In the genomic region with DNA sequence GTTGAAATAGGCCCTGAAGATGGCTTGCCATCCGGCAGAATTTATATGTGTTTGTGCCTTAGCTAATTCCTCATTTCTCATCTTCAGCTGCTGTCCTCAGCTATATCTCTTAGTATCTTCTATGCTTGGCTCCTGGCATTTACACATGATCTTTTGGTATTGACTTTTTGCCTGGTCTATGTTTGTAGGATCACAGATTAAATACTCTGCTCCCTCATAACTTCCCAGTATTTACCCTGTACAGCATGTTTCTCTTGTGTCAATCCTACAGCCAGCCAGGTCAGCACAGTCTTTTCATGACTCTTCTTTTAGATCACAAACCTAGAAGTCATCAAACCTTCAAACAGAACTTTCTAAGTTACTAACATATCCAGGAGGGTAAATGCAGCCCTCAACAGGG, we compare ENCODE assay signal across 1 cellular context.
TF ChIP-seq lines count a peak whose summit lies in the region.

No MANE protein-coding gene starts in this region.

TF ChIP-seq in HepG2, 621 proteins besides CTCF, POLR2A, EP300 and RAD21 (continued from another document and continues in another):
- TF ChIP-seq, protein P1, sequence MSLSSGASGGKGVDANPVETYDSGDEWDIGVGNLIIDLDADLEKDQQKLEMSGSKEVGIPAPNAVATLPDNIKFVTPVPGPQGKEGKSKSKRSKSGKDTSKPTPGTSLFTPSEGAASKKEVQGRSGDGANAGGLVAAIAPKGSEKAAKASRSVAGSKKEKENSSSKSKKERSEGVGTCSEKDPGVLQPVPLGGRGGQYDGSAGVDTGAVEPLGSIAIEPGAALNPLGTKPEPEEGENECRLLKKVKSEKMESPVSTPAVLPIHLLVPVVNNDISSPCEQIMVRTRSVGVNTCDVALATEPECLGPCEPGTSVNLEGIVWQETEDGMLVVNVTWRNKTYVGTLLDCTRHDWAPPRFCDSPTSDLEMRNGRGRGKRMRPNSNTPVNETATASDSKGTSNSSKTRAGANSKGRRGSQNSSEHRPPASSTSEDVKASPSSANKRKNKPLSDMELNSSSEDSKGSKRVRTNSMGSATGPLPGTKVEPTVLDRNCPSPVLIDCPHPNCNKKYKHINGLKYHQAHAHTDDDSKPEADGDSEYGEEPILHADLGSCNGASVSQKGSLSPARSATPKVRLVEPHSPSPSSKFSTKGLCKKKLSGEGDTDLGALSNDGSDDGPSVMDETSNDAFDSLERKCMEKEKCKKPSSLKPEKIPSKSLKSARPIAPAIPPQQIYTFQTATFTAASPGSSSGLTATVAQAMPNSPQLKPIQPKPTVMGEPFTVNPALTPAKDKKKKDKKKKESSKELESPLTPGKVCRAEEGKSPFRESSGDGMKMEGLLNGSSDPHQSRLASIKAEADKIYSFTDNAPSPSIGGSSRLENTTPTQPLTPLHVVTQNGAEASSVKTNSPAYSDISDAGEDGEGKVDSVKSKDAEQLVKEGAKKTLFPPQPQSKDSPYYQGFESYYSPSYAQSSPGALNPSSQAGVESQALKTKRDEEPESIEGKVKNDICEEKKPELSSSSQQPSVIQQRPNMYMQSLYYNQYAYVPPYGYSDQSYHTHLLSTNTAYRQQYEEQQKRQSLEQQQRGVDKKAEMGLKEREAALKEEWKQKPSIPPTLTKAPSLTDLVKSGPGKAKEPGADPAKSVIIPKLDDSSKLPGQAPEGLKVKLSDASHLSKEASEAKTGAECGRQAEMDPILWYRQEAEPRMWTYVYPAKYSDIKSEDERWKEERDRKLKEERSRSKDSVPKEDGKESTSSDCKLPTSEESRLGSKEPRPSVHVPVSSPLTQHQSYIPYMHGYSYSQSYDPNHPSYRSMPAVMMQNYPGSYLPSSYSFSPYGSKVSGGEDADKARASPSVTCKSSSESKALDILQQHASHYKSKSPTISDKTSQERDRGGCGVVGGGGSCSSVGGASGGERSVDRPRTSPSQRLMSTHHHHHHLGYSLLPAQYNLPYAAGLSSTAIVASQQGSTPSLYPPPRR (CRISPR knock-in tag; IDR thresholded peaks at IDR 0.05; ENCODE audit: borderline replicate concordance) = peak; percentile 40; the same call in 1 of the 2 replicates
- TF ChIP-seq XRCC5 (optimal IDR thresholded peaks at IDR 0.05; ENCODE audit: low read length) = no peak
- TF ChIP-seq, protein P2, sequence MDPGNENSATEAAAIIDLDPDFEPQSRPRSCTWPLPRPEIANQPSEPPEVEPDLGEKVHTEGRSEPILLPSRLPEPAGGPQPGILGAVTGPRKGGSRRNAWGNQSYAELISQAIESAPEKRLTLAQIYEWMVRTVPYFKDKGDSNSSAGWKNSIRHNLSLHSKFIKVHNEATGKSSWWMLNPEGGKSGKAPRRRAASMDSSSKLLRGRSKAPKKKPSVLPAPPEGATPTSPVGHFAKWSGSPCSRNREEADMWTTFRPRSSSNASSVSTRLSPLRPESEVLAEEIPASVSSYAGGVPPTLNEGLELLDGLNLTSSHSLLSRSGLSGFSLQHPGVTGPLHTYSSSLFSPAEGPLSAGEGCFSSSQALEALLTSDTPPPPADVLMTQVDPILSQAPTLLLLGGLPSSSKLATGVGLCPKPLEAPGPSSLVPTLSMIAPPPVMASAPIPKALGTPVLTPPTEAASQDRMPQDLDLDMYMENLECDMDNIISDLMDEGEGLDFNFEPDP (CRISPR knock-in tag; conservative IDR thresholded peaks at IDR 0.05) = no peak
- TF ChIP-seq ZFP62 (CRISPR knock-in tag; IDR thresholded peaks at IDR 0.05) = no peak
- TF ChIP-seq ZNF530 (CRISPR knock-in tag; IDR thresholded peaks at IDR 0.05; ENCODE audit: low read depth) = no peak
- no peak for TF ChIP-seq TOPORS (CRISPR knock-in tag; IDR thresholded peaks at IDR 0.05)
- peak; percentile 58 for TF ChIP-seq FOXA1 (IDR thresholded peaks at IDR 0.05)
- TF ChIP-seq FOXA1 (CRISPR knock-in tag; IDR thresholded peaks at IDR 0.05) = peak; percentile 51; the same call in 1 of the 2 replicates
- TF ChIP-seq U2AF2 (IDR thresholded peaks at IDR 0.05; ENCODE audit: low read depth, low read length) = no peak
- TF ChIP-seq, protein P3, sequence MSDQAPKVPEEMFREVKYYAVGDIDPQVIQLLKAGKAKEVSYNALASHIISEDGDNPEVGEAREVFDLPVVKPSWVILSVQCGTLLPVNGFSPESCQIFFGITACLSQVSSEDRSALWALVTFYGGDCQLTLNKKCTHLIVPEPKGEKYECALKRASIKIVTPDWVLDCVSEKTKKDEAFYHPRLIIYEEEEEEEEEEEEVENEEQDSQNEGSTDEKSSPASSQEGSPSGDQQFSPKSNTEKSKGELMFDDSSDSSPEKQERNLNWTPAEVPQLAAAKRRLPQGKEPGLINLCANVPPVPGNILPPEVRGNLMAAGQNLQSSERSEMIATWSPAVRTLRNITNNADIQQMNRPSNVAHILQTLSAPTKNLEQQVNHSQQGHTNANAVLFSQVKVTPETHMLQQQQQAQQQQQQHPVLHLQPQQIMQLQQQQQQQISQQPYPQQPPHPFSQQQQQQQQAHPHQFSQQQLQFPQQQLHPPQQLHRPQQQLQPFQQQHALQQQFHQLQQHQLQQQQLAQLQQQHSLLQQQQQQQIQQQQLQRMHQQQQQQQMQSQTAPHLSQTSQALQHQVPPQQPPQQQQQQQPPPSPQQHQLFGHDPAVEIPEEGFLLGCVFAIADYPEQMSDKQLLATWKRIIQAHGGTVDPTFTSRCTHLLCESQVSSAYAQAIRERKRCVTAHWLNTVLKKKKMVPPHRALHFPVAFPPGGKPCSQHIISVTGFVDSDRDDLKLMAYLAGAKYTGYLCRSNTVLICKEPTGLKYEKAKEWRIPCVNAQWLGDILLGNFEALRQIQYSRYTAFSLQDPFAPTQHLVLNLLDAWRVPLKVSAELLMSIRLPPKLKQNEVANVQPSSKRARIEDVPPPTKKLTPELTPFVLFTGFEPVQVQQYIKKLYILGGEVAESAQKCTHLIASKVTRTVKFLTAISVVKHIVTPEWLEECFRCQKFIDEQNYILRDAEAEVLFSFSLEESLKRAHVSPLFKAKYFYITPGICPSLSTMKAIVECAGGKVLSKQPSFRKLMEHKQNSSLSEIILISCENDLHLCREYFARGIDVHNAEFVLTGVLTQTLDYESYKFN (CRISPR knock-in tag; conservative IDR thresholded peaks at IDR 0.05) = peak; percentile 21; the same call in 1 of the 2 replicates
- TF ChIP-seq, protein P4, sequence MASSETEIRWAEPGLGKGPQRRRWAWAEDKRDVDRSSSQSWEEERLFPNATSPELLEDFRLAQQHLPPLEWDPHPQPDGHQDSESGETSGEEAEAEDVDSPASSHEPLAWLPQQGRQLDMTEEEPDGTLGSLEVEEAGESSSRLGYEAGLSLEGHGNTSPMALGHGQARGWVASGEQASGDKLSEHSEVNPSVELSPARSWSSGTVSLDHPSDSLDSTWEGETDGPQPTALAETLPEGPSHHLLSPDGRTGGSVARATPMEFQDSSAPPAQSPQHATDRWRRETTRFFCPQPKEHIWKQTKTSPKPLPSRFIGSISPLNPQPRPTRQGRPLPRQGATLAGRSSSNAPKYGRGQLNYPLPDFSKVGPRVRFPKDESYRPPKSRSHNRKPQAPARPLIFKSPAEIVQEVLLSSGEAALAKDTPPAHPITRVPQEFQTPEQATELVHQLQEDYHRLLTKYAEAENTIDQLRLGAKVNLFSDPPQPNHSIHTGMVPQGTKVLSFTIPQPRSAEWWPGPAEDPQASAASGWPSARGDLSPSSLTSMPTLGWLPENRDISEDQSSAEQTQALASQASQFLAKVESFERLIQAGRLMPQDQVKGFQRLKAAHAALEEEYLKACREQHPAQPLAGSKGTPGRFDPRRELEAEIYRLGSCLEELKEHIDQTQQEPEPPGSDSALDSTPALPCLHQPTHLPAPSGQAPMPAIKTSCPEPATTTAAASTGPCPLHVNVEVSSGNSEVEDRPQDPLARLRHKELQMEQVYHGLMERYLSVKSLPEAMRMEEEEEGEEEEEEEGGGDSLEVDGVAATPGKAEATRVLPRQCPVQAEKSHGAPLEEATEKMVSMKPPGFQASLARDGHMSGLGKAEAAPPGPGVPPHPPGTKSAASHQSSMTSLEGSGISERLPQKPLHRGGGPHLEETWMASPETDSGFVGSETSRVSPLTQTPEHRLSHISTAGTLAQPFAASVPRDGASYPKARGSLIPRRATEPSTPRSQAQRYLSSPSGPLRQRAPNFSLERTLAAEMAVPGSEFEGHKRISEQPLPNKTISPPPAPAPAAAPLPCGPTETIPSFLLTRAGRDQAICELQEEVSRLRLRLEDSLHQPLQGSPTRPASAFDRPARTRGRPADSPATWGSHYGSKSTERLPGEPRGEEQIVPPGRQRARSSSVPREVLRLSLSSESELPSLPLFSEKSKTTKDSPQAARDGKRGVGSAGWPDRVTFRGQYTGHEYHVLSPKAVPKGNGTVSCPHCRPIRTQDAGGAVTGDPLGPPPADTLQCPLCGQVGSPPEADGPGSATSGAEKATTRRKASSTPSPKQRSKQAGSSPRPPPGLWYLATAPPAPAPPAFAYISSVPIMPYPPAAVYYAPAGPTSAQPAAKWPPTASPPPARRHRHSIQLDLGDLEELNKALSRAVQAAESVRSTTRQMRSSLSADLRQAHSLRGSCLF (CRISPR knock-in tag; IDR thresholded peaks at IDR 0.05; ENCODE audit: borderline replicate concordance) = no peak
- TF ChIP-seq MTF1 (CRISPR knock-in tag; IDR thresholded peaks at IDR 0.05) = no peak
- TF ChIP-seq, protein P5, sequence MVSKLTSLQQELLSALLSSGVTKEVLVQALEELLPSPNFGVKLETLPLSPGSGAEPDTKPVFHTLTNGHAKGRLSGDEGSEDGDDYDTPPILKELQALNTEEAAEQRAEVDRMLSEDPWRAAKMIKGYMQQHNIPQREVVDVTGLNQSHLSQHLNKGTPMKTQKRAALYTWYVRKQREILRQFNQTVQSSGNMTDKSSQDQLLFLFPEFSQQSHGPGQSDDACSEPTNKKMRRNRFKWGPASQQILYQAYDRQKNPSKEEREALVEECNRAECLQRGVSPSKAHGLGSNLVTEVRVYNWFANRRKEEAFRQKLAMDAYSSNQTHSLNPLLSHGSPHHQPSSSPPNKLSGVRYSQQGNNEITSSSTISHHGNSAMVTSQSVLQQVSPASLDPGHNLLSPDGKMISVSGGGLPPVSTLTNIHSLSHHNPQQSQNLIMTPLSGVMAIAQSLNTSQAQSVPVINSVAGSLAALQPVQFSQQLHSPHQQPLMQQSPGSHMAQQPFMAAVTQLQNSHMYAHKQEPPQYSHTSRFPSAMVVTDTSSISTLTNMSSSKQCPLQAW (CRISPR knock-in tag; IDR thresholded peaks at IDR 0.05) = no peak
- no peak for TF ChIP-seq HNRNPLL (IDR thresholded peaks at IDR 0.05; ENCODE audit: low read depth, low read length, poor library complexity, severe bottlenecking)
- TF ChIP-seq EHMT2 (IDR thresholded peaks at IDR 0.05; ENCODE audit: borderline replicate concordance, low read depth, low read length) = no peak
- no peak for TF ChIP-seq NCOA2 (CRISPR knock-in tag; IDR thresholded peaks at IDR 0.05)
- TF ChIP-seq RARA (CRISPR knock-in tag; IDR thresholded peaks at IDR 0.05) = 0 out of 2 replicates have a peak, but pooled peaks have one; percentile 14
- TF ChIP-seq ELF4 (CRISPR knock-in tag; IDR thresholded peaks at IDR 0.05; ENCODE audit: borderline replicate concordance) = no peak
- TF ChIP-seq MED13 (CRISPR knock-in tag; IDR thresholded peaks at IDR 0.05) = no peak
- 0 out of 2 replicates have a peak, but pooled peaks have one; percentile 20 for TF ChIP-seq FOXK2 (IDR thresholded peaks at IDR 0.05)
- no peak for TF ChIP-seq ZNF282 (IDR thresholded peaks at IDR 0.05; ENCODE audit: partially characterized antibody)
- TF ChIP-seq ZNF780A (CRISPR knock-in tag; IDR thresholded peaks at IDR 0.05) = no peak
- TF ChIP-seq, protein P6, sequence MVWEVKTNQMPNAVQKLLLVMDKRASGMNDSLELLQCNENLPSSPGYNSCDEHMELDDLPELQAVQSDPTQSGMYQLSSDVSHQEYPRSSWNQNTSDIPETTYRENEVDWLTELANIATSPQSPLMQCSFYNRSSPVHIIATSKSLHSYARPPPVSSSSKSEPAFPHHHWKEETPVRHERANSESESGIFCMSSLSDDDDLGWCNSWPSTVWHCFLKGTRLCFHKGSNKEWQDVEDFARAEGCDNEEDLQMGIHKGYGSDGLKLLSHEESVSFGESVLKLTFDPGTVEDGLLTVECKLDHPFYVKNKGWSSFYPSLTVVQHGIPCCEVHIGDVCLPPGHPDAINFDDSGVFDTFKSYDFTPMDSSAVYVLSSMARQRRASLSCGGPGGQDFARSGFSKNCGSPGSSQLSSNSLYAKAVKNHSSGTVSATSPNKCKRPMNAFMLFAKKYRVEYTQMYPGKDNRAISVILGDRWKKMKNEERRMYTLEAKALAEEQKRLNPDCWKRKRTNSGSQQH (CRISPR knock-in tag; IDR thresholded peaks at IDR 0.05; ENCODE audit: low read depth) = no peak
- peak; percentile 80 for TF ChIP-seq BCL6 (CRISPR knock-in tag; IDR thresholded peaks at IDR 0.05)
- TF ChIP-seq DNMT1 (CRISPR knock-in tag; IDR thresholded peaks at IDR 0.05) = no peak
- no peak for TF ChIP-seq CENPX (CRISPR knock-in tag; IDR thresholded peaks at IDR 0.05)
- TF ChIP-seq KDM5A (IDR thresholded peaks at IDR 0.05; ENCODE audit: borderline replicate concordance, low read length) = no peak
- TF ChIP-seq ATM (IDR thresholded peaks at IDR 0.05; ENCODE audit: borderline replicate concordance) = no peak
- peak; percentile 33 for TF ChIP-seq SKI (IDR thresholded peaks at IDR 0.05; ENCODE audit: partially characterized antibody)
- TF ChIP-seq PRPF4 (IDR thresholded peaks at IDR 0.05; ENCODE audit: low read depth, low read length, poor library complexity, severe bottlenecking) = no peak
- TF ChIP-seq, protein P7, sequence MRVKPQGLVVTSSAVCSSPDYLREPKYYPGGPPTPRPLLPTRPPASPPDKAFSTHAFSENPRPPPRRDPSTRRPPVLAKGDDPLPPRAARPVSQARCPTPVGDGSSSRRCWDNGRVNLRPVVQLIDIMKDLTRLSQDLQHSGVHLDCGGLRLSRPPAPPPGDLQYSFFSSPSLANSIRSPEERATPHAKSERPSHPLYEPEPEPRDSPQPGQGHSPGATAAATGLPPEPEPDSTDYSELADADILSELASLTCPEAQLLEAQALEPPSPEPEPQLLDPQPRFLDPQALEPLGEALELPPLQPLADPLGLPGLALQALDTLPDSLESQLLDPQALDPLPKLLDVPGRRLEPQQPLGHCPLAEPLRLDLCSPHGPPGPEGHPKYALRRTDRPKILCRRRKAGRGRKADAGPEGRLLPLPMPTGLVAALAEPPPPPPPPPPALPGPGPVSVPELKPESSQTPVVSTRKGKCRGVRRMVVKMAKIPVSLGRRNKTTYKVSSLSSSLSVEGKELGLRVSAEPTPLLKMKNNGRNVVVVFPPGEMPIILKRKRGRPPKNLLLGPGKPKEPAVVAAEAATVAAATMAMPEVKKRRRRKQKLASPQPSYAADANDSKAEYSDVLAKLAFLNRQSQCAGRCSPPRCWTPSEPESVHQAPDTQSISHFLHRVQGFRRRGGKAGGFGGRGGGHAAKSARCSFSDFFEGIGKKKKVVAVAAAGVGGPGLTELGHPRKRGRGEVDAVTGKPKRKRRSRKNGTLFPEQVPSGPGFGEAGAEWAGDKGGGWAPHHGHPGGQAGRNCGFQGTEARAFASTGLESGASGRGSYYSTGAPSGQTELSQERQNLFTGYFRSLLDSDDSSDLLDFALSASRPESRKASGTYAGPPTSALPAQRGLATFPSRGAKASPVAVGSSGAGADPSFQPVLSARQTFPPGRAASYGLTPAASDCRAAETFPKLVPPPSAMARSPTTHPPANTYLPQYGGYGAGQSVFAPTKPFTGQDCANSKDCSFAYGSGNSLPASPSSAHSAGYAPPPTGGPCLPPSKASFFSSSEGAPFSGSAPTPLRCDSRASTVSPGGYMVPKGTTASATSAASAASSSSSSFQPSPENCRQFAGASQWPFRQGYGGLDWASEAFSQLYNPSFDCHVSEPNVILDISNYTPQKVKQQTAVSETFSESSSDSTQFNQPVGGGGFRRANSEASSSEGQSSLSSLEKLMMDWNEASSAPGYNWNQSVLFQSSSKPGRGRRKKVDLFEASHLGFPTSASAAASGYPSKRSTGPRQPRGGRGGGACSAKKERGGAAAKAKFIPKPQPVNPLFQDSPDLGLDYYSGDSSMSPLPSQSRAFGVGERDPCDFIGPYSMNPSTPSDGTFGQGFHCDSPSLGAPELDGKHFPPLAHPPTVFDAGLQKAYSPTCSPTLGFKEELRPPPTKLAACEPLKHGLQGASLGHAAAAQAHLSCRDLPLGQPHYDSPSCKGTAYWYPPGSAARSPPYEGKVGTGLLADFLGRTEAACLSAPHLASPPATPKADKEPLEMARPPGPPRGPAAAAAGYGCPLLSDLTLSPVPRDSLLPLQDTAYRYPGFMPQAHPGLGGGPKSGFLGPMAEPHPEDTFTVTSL (CRISPR knock-in tag; IDR thresholded peaks at IDR 0.05; ENCODE audit: borderline replicate concordance) = peak; percentile 74; the same call in 1 of the 2 replicates
